ENCODE assay signal across 14 cellular contexts in the genomic region with DNA sequence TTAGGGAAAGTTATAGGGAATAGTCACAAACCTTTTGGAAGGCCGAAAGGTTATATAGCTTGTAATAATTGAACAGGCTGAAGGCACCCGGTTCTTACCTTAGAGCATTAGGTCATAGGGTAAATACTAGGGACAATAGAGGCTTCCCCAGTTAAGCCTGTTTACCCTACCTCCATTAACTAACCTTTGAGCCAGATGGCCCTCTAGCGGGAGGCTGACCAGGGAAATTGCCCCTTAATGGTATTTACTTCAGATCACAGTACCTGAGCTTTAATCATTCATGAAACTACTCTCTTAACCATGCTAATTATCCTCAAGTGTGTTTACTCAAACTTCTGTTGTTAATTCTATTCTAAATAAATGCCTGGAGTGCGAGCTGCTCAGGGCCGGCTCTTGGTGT. TPM values are rescaled to one million over a fixed set of nuclear protein-coding genes. Genes with fewer than 3 reads are reported as not detected.
A peak's percentile ranks its signal among the peaks of the same experiment; 100 is the strongest.
DNase-seq lines count a peak whose midpoint lies in the region; TF ChIP-seq lines count a peak whose summit lies in the region.
"Had no signal": no experiment of that assay in that cellular context is flagged by ENCODE, and none has a peak within 500 bp of the region (broad histone marks: within the 10 kb centered on the region; RNA-seq: fewer than 3 reads in every experiment).

No MANE protein-coding gene starts in this region.

- H3K27me3 ChIP-seq in hepatocyte, result no peaks in the 10 kb centered on the region
- H3K27me3 ChIP-seq in SK-N-SH (ENCODE audit: insufficient read depth), result no peaks in the 10 kb centered on the region
- H3K27me3 ChIP-seq: BE2C had no signal

- H3K4me2 ChIP-seq in hepatocyte (no peak overlapping the region), SK-N-SH (no peak overlapping the region)

- peaks cover 3% of the 10 kb centered on the region for H3F3A ChIP-seq in SK-N-SH (replicated peaks; ENCODE audit: insufficient read depth)

- CTCF ChIA-PET in SK-N-SH (lab: Yijun Ruan, JAX), result no interaction called here

- H3K9me3 ChIP-seq in hepatocyte (ENCODE audit: low read depth), result no peaks in the 10 kb centered on the region
- H3K9me3 ChIP-seq in SK-N-SH, result no peaks in the 10 kb centered on the region
- H3K9me3 ChIP-seq: BE2C had no signal

- POLR2A ChIA-PET in SK-N-SH (lab: Yijun Ruan, JAX), result interaction anchor here (0.6 kb wide), 1 partner anchor 1346 kb away, joined by 4 read pairs; no protein-coding TSS in a partner anchor

- H3K4me3 ChIP-seq in hepatocyte (no peak overlapping the region), SK-N-SH (ENCODE audit: low read depth in 2 of 2, low read length in 1 of 2) (no peak overlapping the region)

- H3K9me2 ChIP-seq in hepatocyte (replicated peaks; ENCODE audit: insufficient read depth) (no peaks in the 10 kb centered on the region), SK-N-SH (no peaks in the 10 kb centered on the region)

- H3K4me1 ChIP-seq in hepatocyte (ENCODE audit: insufficient read depth), result no peaks in the 10 kb centered on the region
- H3K4me1 ChIP-seq in SK-N-SH (ENCODE audit: control insufficient read depth in 1 of 2, insufficient read depth in 2 of 2, low read depth in 1 of 2, low read length in 1 of 2), result no peaks in the 10 kb centered on the region
- H3K4me1 ChIP-seq: BE2C had no signal

- H3K79me2 ChIP-seq in hepatocyte, result peaks cover 8% of the 10 kb centered on the region
- H3K79me2 ChIP-seq in SK-N-SH (ENCODE audit: insufficient read depth), result peaks cover 6% of the 10 kb centered on the region; the same call in 1 of the 2 replicates

- H2AFZ ChIP-seq in hepatocyte (no peak overlapping the region), SK-N-SH (ENCODE audit: low read depth) (no peak overlapping the region)

- peak overlapping the region; percentile 39 for H3K27ac ChIP-seq in hepatocyte
- H3K27ac ChIP-seq in SK-N-SH (ENCODE audit: low read depth in 2 of 2, low read length in 1 of 2), result no peak overlapping the region

- TF ChIP-seq CTCF in hepatocyte (IDR thresholded peaks at IDR 0.05; ENCODE audit: poor library complexity) (no peak), SK-N-SH (IDR thresholded peaks at IDR 0.05) (no peak)

- TF ChIP-seq RAD21 in SK-N-SH (IDR thresholded peaks at IDR 0.05; ENCODE audit: low read length), result no peak

- TF ChIP-seq EP300 in SK-N-SH (IDR thresholded peaks at IDR 0.05; ENCODE audit: borderline replicate concordance in 1 of 2, low read depth in 1 of 2, low read length in 1 of 2), result no peak

- H3K9ac ChIP-seq in SK-N-SH, result no peak overlapping the region

- H3K36me3 ChIP-seq in hepatocyte (replicated peaks; ENCODE audit: insufficient read depth, low read depth), result no peaks in the 10 kb centered on the region
- peaks cover 2 to 58% of the 10 kb centered on the region in 2 experiments for H3K36me3 ChIP-seq in SK-N-SH (replicated peaks in 1 of 2; ENCODE audit: control insufficient read depth in 1 of 2, insufficient read depth in 2 of 2, low read length in 1 of 2)
- H3K36me3 ChIP-seq: BE2C had no signal

- DNase-seq in ELF-1 (ENCODE audit: low read depth, low spot score) (peak; percentile 34), NCI-H1417 treated with DMSO at 0.1 percent for 48 hours (lab: John Stamatoyannopoulos, UW) (peak; percentile 62), NCI-H748 (lab: John Stamatoyannopoulos, UW; ENCODE audit: unreplicated experiment) (peak; percentile 97), hepatocyte (ENCODE audit: low spot score) (peak; percentile 61), OCI-M2 (lab: John Stamatoyannopoulos, UW; ENCODE audit: unreplicated experiment) (no peak), SK-N-SH (no peak)
- DNase-seq in activated CD4-positive, alpha-beta T cell treated with anti-CD3 and anti-CD28 coated beads, Interleukin-2, amount 50 U/mL, for 4 hours, result no peak
- DNase-seq: BE2C; CD4-positive, alpha-beta memory T cell; HCEC 1CT; KG1; NCI-H446; PC-3; T-helper 9 cell had no signal

- H4K20me1 ChIP-seq in hepatocyte (ENCODE audit: insufficient read depth, poor library complexity, severe bottlenecking) (no peaks in the 10 kb centered on the region), SK-N-SH (ENCODE audit: insufficient read depth) (no peaks in the 10 kb centered on the region)

- 48% methylated on average over 5 of the region's 5 CpGs for WGBS in hepatocyte (ENCODE audit: low lambda C conversion rate, missing lambda C conversion rate)
- 64% methylated on average over 5 of the region's 5 CpGs for WGBS in SK-N-SH (ENCODE audit: low lambda C conversion rate)

TF ChIP-seq in SK-N-SH, 30 proteins besides CTCF, POLR2A, EP300 and RAD21:
- TF ChIP-seq NRF1 (IDR thresholded peaks at IDR 0.05; ENCODE audit: low read depth, low read length), result no peak
- TF ChIP-seq CHD2 (IDR thresholded peaks at IDR 0.05; ENCODE audit: low read length, partially characterized antibody), result no peak
- no peak for TF ChIP-seq MXI1 (IDR thresholded peaks at IDR 0.05; ENCODE audit: low read depth, low read length)
- TF ChIP-seq, protein P1, sequence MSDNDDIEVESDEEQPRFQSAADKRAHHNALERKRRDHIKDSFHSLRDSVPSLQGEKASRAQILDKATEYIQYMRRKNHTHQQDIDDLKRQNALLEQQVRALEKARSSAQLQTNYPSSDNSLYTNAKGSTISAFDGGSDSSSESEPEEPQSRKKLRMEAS (IDR thresholded peaks at IDR 0.05; ENCODE audit: low read depth), result no peak
- TF ChIP-seq MEF2A (IDR thresholded peaks at IDR 0.05; ENCODE audit: borderline replicate concordance, low read depth), result no peak
- TF ChIP-seq RCOR1 (IDR thresholded peaks at IDR 0.05; ENCODE audit: low read length), result no peak
- no peak for TF ChIP-seq GATA2 (CRISPR knock-in tag; IDR thresholded peaks at IDR 0.05)
- TF ChIP-seq ELF1 (IDR thresholded peaks at IDR 0.05), result no peak
- no peak for TF ChIP-seq NFIC (IDR thresholded peaks at IDR 0.05; ENCODE audit: borderline replicate concordance)
- TF ChIP-seq TCF12 (IDR thresholded peaks at IDR 0.05), result no peak

RNA-seq across cellular contexts. Expression of a gene that starts 20.4 kb away (rescaled TPM):
- 48.6 and 55.8 TPM in 2 replicates for total RNA-seq in hepatocyte
- 32.6 and 42.9 TPM in 2 replicates for polyA plus RNA-seq in hepatocyte
- polyA plus RNA-seq in SK-N-SH (2012; rRNA removed), result 30.1 and 60.6 TPM in 2 replicates
- 11.0 and 11.4 TPM in 2 replicates for polyA plus RNA-seq in SK-N-SH (2012; cell fraction: cytosol; rRNA removed)
- polyA plus RNA-seq in SK-N-SH (2012; cell fraction: nucleus; rRNA removed), result 139 and 292 TPM in 2 replicates

Comparison
In these comparisons a context has a peak if more than half of its experiments do, and no peak if none do; other contexts are left out.
1. DNase-seq: peak in ELF-1 (single experiment), NCI-H1417 treated with DMSO at 0.1 percent for 48 hours (single experiment), NCI-H748 (single experiment) and hepatocyte (single experiment); none in OCI-M2 (single experiment), SK-N-SH (single experiment) and activated CD4-positive, alpha-beta T cell treated with anti-CD3 and anti-CD28 coated beads, Interleukin-2, amount 50 U/mL, for 4 hours (0 of 2).